Comparison of ENCODE assay signal across 2 cellular contexts in the genomic region with DNA sequence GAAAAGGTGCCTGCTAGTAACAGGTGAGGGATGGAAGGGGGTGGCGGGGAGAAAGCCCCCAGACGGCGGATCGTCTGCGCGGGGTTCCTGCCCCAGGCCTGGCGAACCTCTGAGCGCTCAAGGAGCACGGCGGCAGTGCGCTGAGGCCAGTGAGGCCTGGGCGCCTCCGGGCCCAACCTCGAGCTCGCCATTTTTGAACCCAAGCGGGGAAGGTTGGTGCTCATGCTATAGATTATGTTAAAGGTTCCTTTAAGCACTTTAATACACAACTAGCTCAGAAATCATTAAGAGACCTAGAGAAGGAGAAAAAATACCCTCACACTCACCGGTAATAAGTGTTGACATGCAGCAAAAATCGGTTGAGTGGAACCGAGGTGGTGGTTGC.
TF ChIP-seq lines count a peak whose summit lies in the region.

No MANE protein-coding gene starts in this region.

TF ChIP-seq in H1, 55 proteins besides CTCF, POLR2A, EP300 and RAD21 (continued from another document):
- TF ChIP-seq USF2 (IDR thresholded peaks at IDR 0.05; ENCODE audit: low read length) (no peak), RFX5 (IDR thresholded peaks at IDR 0.05; ENCODE audit: borderline replicate concordance, low read depth, low read length) (no peak), CHD1 (IDR thresholded peaks at IDR 0.05; ENCODE audit: low read depth, low read length) (no peak), EZH2 (IDR thresholded peaks at IDR 0.05; ENCODE audit: low read depth, low read length, severe bottlenecking) (peak; percentile 67)

TF ChIP-seq in SK-N-SH treated with all-trans-retinoic acid at 6 μM for 48 hours, 23 proteins besides CTCF, POLR2A, EP300 and RAD21 (continued from another document):
- TF ChIP-seq, protein P1, sequence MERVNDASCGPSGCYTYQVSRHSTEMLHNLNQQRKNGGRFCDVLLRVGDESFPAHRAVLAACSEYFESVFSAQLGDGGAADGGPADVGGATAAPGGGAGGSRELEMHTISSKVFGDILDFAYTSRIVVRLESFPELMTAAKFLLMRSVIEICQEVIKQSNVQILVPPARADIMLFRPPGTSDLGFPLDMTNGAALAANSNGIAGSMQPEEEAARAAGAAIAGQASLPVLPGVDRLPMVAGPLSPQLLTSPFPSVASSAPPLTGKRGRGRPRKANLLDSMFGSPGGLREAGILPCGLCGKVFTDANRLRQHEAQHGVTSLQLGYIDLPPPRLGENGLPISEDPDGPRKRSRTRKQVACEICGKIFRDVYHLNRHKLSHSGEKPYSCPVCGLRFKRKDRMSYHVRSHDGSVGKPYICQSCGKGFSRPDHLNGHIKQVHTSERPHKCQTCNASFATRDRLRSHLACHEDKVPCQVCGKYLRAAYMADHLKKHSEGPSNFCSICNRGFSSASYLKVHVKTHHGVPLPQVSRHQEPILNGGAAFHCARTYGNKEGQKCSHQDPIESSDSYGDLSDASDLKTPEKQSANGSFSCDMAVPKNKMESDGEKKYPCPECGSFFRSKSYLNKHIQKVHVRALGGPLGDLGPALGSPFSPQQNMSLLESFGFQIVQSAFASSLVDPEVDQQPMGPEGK (CRISPR knock-in tag; IDR thresholded peaks at IDR 0.05; ENCODE audit: borderline replicate concordance), result no peak
- TF ChIP-seq ISL1 (CRISPR knock-in tag; IDR thresholded peaks at IDR 0.05), result no peak
- TF ChIP-seq ARNTL (CRISPR knock-in tag; IDR thresholded peaks at IDR 0.05; ENCODE audit: borderline replicate concordance, low read depth), result no peak
